8 cellular contexts compared by ENCODE assay signal in genomic region chr3:46488735-46489361, GRCh38. TPM values are rescaled to one million over a fixed set of nuclear protein-coding genes. Genes with fewer than 3 reads are reported as not detected.
A peak's percentile ranks its signal among the peaks of the same experiment; 100 is the strongest.
DNase-seq lines count a peak whose midpoint lies in the region; ATAC-seq and TF ChIP-seq lines count a peak whose summit lies in the region.

No MANE protein-coding gene starts in this region.

- H3K36me3 ChIP-seq in neutrophil (no peaks in the 10 kb centered on the region), subcutaneous abdominal adipose tissue (ENCODE audit: control insufficient read depth in 5 of 5, insufficient read depth in 5 of 5, low read length in 5 of 5) (no peaks in the 10 kb centered on the region)

- no peak overlapping the region for H3K4me3 Mint-ChIP-seq in activated T-helper 2 cell treated with anti-CD3 and anti-CD28 coated beads, Interferon-gamma antibody, Interleukin-2, Interleukin-4, amounts not matched to agents 10 μg/mL and 5 μg/mL and 100 μg/mL, durations not matched to agents 14 hours and 24 hours and 36 hours (ENCODE audit: low read depth)

- H3K27ac ChIP-seq in RWPE1, result no peak overlapping the region
- H3K27ac ChIP-seq in neutrophil, result no peak overlapping the region
- H3K27ac ChIP-seq in subcutaneous abdominal adipose tissue (ENCODE audit: low read depth, low read length), result no peak overlapping the region

- H3K4me1 Mint-ChIP-seq in activated T-helper 2 cell treated with anti-CD3 and anti-CD28 coated beads, Interferon-gamma antibody, Interleukin-2, Interleukin-4, amounts not matched to agents 10 μg/mL and 5 μg/mL and 100 μg/mL, durations not matched to agents 14 hours and 24 hours and 36 hours (ENCODE audit: low read depth), result peaks cover 15% of the 10 kb centered on the region

- ATAC-seq in GM21825 (IDR thresholded peaks at IDR 0.05; ENCODE audit: unreplicated experiment), result peak; percentile 91

- no peaks in the 10 kb centered on the region for H3K36me3 Mint-ChIP-seq in activated T-helper 2 cell treated with anti-CD3 and anti-CD28 coated beads, Interferon-gamma antibody, Interleukin-2, Interleukin-4, amounts not matched to agents 10 μg/mL and 5 μg/mL and 100 μg/mL, durations not matched to agents 14 hours and 24 hours and 36 hours (ENCODE audit: low read depth)

- H3K27me3 Mint-ChIP-seq in activated T-helper 2 cell treated with anti-CD3 and anti-CD28 coated beads, Interferon-gamma antibody, Interleukin-2, Interleukin-4, amounts not matched to agents 10 μg/mL and 5 μg/mL and 100 μg/mL, durations not matched to agents 14 hours and 24 hours and 36 hours (ENCODE audit: low read depth), result peaks cover 40% of the 10 kb centered on the region

- POLR2A ChIA-PET in RWPE1 (lab: Yijun Ruan, JAX; ENCODE audit: low non-redundant PET), result no interaction called here

- DNase-seq in Daoy (ENCODE audit: low read depth) (peak; percentile 88), Kasumi-1 (lab: John Stamatoyannopoulos, UW) (peak; percentile 92 to 93), RWPE1 (ENCODE audit: low spot score) (peak; percentile 80), fibroblast of the conjunctiva (ENCODE audit: low read depth) (peak; percentile 77)
- DNase-seq in activated T-helper 2 cell treated with anti-CD3 and anti-CD28 coated beads, Interferon-gamma antibody, Interleukin-2, Interleukin-4, amounts not matched to agents 10 μg/mL and 5 μg/mL and 100 μg/mL, durations not matched to agents 14 hours and 24 hours and 36 hours (ENCODE audit: low spot score), result peak; percentile 88

- H3K27me3 ChIP-seq in neutrophil (no peaks in the 10 kb centered on the region), subcutaneous abdominal adipose tissue (ENCODE audit: control insufficient read depth in 5 of 5, insufficient read depth in 4 of 5, low read length in 5 of 5) (no peaks in the 10 kb centered on the region)

- intact Hi-C loops in activated T-helper 2 cell treated with anti-CD3 and anti-CD28 coated beads, Interferon-gamma antibody, Interleukin-2, Interleukin-4, amounts not matched to agents 10 μg/mL and 5 μg/mL and 100 μg/mL, durations not matched to agents 14 hours and 24 hours and 36 hours (cut with micrococcal nuclease), result loop anchor here (1.0 to 5.0 kb wide), 3 partner anchors 48 to 141 kb away; no protein-coding TSS in a partner anchor

- H3K9ac ChIP-seq in subcutaneous abdominal adipose tissue (ENCODE audit: low read length in 5 of 5), result no peak overlapping the region

- H3K9me3 ChIP-seq in neutrophil (no peaks in the 10 kb centered on the region), subcutaneous abdominal adipose tissue (ENCODE audit: control insufficient read depth in 5 of 5, low read length in 5 of 5) (no peaks in the 10 kb centered on the region)

- peaks cover 37 to 49% of the 10 kb centered on the region in 2 experiments for H3K4me1 ChIP-seq in neutrophil (ENCODE audit: control insufficient read depth in 1 of 2, insufficient read depth in 1 of 2, low read depth in 1 of 2, low read length in 1 of 2)
- peaks cover 0 to 6% (median 5%) of the 10 kb centered on the region in 5 donors for H3K4me1 ChIP-seq in subcutaneous abdominal adipose tissue (ENCODE audit: control insufficient read depth in 5 of 5, insufficient read depth in 5 of 5, low read length in 5 of 5)

- peak overlapping the region; percentile 45 to 55 for H3K4me3 ChIP-seq in neutrophil (ENCODE audit: low read depth in 1 of 2, low read length in 1 of 2)
- H3K4me3 ChIP-seq in subcutaneous abdominal adipose tissue (ENCODE audit: low read depth in 1 of 5, low read length in 5 of 5), result peak overlapping the region in 4 of 5 donors; percentile 44 to 55 (median 47)

- no peaks in the 10 kb centered on the region for H3K9me3 Mint-ChIP-seq in activated T-helper 2 cell treated with anti-CD3 and anti-CD28 coated beads, Interferon-gamma antibody, Interleukin-2, Interleukin-4, amounts not matched to agents 10 μg/mL and 5 μg/mL and 100 μg/mL, durations not matched to agents 14 hours and 24 hours and 36 hours

- H3K27ac Mint-ChIP-seq in activated T-helper 2 cell treated with anti-CD3 and anti-CD28 coated beads, Interferon-gamma antibody, Interleukin-2, Interleukin-4, amounts not matched to agents 10 μg/mL and 5 μg/mL and 100 μg/mL, durations not matched to agents 14 hours and 24 hours and 36 hours, result no peak overlapping the region

- CTCF ChIA-PET in RWPE1 (lab: Yijun Ruan, JAX), result interaction anchor here (0.6 to 1.4 kb wide), 20 partner anchors 9 to 1934 kb away, joined by 3 to 7 read pairs (median 4); partner anchors contain the start of genes LRRC2, RTP3 and ZKSCAN7

- peak; percentile 92 for TF ChIP-seq CTCF in RWPE1 (conservative IDR thresholded peaks at IDR 0.05; ENCODE audit: low read depth)
- peak; percentile 85 for TF ChIP-seq CTCF in neutrophil (IDR thresholded peaks at IDR 0.05)

RNA-seq across cellular contexts. Expression of gene RTP3, which starts 8.9 kb away (rescaled TPM):
- total RNA-seq in Daoy (2014; rRNA removed; shearing (Covaris generic)), result not detected in 2 replicates
- total RNA-seq in activated T-helper 2 cell treated with anti-CD3 and anti-CD28 coated beads, Interferon-gamma antibody, Interleukin-2, Interleukin-4, amounts not matched to agents 10 μg/mL and 5 μg/mL and 100 μg/mL, durations not matched to agents 14 hours and 24 hours and 36 hours, result not detected in 2 replicates

RNA-seq across cellular contexts. Expression of gene LTF, which starts 24.1 kb away (rescaled TPM):
- total RNA-seq in Daoy (2014; rRNA removed; shearing (Covaris generic)), result not detected in 2 replicates
- not detected in 2 replicates for total RNA-seq in activated T-helper 2 cell treated with anti-CD3 and anti-CD28 coated beads, Interferon-gamma antibody, Interleukin-2, Interleukin-4, amounts not matched to agents 10 μg/mL and 5 μg/mL and 100 μg/mL, durations not matched to agents 14 hours and 24 hours and 36 hours
